8 cellular contexts compared by ENCODE assay signal in the genomic region with DNA sequence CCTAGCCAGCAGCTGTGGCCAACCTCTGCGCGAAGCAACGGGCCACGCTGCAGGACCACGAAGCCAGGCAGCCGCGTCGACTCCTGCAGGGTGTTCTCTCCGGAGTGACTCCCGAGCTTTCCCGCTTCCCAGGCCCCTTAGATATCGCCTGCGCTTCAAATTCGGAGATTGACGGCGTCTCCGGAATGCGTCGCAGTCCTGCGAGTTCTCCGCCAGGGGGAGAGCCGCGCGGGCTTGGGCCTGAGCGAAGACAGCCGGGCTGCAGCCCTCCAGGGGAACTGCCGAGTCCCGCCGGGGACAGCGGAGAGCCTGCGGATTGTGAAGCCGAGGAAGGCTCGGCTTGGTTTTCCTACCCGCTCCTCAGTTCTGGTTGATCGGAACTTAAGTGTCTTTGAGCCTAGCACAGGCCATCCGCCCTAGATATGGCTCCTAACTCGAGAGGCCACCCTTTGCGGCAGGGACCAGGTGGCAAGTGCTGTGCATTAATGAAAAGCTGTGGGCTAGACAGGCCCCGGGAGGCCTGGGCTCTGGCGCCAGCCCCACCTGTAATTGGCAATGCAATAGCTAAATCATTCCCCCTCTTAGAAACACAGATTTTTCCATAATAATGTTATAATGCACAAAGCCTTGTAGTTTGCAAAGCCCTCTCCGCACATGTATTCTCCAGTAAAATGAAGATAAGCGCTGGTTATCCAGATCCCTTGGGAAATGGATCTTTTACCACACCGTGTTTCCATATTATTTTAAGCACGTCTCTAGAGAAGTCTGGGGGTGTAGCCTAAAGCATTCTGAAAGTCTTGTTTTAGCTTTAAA. TPM values are rescaled to one million over a fixed set of nuclear protein-coding genes. Genes with fewer than 3 reads are reported as not detected.
A peak's percentile ranks its signal among the peaks of the same experiment; 100 is the strongest.
DNase-seq lines count a peak whose midpoint lies in the region; FAIRE-seq and TF ChIP-seq lines count a peak whose summit lies in the region.

No MANE protein-coding gene starts in this region.

- H3K4me1 ChIP-seq in neuron (ENCODE audit: insufficient read depth, low read length) = peaks cover 11% of the 10 kb centered on the region

- peak; percentile 90 for TF ChIP-seq CTCF in RWPE1 (conservative IDR thresholded peaks at IDR 0.05; ENCODE audit: low read depth)

- peak overlapping the region; percentile 61 for H3K4me3 ChIP-seq in neuron (ENCODE audit: low read length)

- H3K27ac ChIP-seq in RWPE1 = peak overlapping the region; percentile 69

- DNase-seq in Daoy (ENCODE audit: low read depth) (peak; percentile 92), GOT3 (lab: John Stamatoyannopoulos, UW) (peak; percentile 25), LHCN-M2 (ENCODE audit: low read depth) (peak; percentile 87), RWPE1 (ENCODE audit: low spot score) (peak; percentile 84), frontal cortex (ENCODE audit: low spot score in 2 of 2) (peak; percentile 63 to 67), stromal cell of bone marrow (ENCODE audit: low read depth) (peak; percentile 73)
- peak; percentile 40 to 65 (median 46) for DNase-seq in activated naive CD4-positive, alpha-beta T cell (lab: John Stamatoyannopoulos, UW)

- FAIRE-seq in frontal cortex (lab: Jason Lieb, UNC) = no peak

- H3K27me3 ChIP-seq in neuron (ENCODE audit: insufficient read depth, low read length) = no peaks in the 10 kb centered on the region

- CTCF ChIA-PET in RWPE1 (lab: Yijun Ruan, JAX) = interaction anchor here (0.5 to 1.5 kb wide), 29 partner anchors 10 to 929 kb away, joined by 3 to 9 read pairs (median 3); no protein-coding TSS in a partner anchor

- POLR2A ChIA-PET in RWPE1 (lab: Yijun Ruan, JAX; ENCODE audit: low non-redundant PET) = no interaction called here

- H3K9me3 ChIP-seq in neuron (ENCODE audit: low read length) = no peaks in the 10 kb centered on the region

- no peaks in the 10 kb centered on the region for H3K36me3 ChIP-seq in neuron (ENCODE audit: insufficient read depth, low read length)

- peak overlapping the region; percentile 96 for H2AFZ ChIP-seq in neuron (ENCODE audit: low read depth, low read length)

RNA-seq across cellular contexts. Expression of a gene that starts 0.9 kb away (rescaled TPM):
- 1.7 and 6.7 TPM in 2 replicates for total RNA-seq in Daoy (2014; rRNA removed; shearing (Covaris generic))
- 3.1 TPM in 2 replicates for total RNA-seq in LHCN-M2 (2014; rRNA removed)
- 6.4 TPM for polyA plus RNA-seq in LHCN-M2 (2012)
- total RNA-seq in frontal cortex = 24.9 TPM

Comparison
In these comparisons a context has a peak if more than half of its experiments do, and no peak if none do; other contexts are left out.
1. Peak in every context shown above with its lines: DNase-seq, H3K4me3 ChIP-seq and H3K27ac ChIP-seq.
2. DNase-seq: peak in every context shown above with its lines; median percentile 92 in Daoy; 87 in LHCN-M2; 84 in RWPE1; 73 in stromal cell of bone marrow; 65 in frontal cortex; 46 in activated naive CD4-positive, alpha-beta T cell; 25 in GOT3.